21 cellular contexts compared by ENCODE assay signal in genomic region chr16:984106-984505, GRCh38. TPM values are rescaled to one million over a fixed set of nuclear protein-coding genes. Genes with fewer than 3 reads are reported as not detected.
DNase-seq lines count a peak whose midpoint lies in the region; ATAC-seq and TF ChIP-seq lines count a peak whose summit lies in the region.
"Had no signal": no experiment of that assay in that cellular context is flagged by ENCODE, and none has a peak within 500 bp of the region (broad histone marks: within the 10 kb centered on the region; RNA-seq: fewer than 3 reads in every experiment).

No MANE protein-coding gene starts in this region.

- H3K9me3 ChIP-seq in SK-N-SH: no peaks in the 10 kb centered on the region
- no peaks in the 10 kb centered on the region for H3K9me3 ChIP-seq in tibial nerve
- H3K9me3 ChIP-seq: BLaER1, Caco-2 had no signal

- H3K36me3 ChIP-seq in SK-N-SH (replicated peaks in 1 of 2; ENCODE audit: control insufficient read depth in 1 of 2, insufficient read depth in 2 of 2, low read length in 1 of 2) (no peaks in the 10 kb centered on the region), tibial nerve (peaks cover 0 to 8% (median 0%) of the 10 kb centered on the region in 3 donors)
- H3K36me3 ChIP-seq: BLaER1 had no signal

- H3K27ac ChIP-seq in SK-N-SH (ENCODE audit: low read depth in 2 of 2, low read length in 1 of 2): no peak overlapping the region
- peak overlapping the region; percentile 68 for H3K27ac ChIP-seq in layer of hippocampus (ENCODE audit: low read depth, low read length)
- H3K27ac ChIP-seq in tibial nerve: peak overlapping the region; percentile 57 to 88 (median 67)
- H3K27ac ChIP-seq: 22Rv1, BLaER1 had no signal

- H3K27me3 ChIP-seq in SK-N-SH (ENCODE audit: insufficient read depth) (peaks cover 90% of the 10 kb centered on the region), layer of hippocampus (ENCODE audit: control insufficient read depth, insufficient read depth, low read length) (peaks cover 3% of the 10 kb centered on the region), tibial nerve (peaks cover 0 to 38% of the 10 kb centered on the region in 2 donors)

- H4K20me1 ChIP-seq in SK-N-SH (ENCODE audit: insufficient read depth): peaks cover 19% of the 10 kb centered on the region; the same call in 1 of the 2 replicates

- CTCF ChIA-PET in SK-N-SH (lab: Yijun Ruan, JAX): no interaction called here

- no peak overlapping the region for H2AFZ ChIP-seq in SK-N-SH (ENCODE audit: low read depth)

- no peaks in the 10 kb centered on the region for H3K4me1 ChIP-seq in SK-N-SH (ENCODE audit: control insufficient read depth in 1 of 2, insufficient read depth in 2 of 2, low read depth in 1 of 2, low read length in 1 of 2)
- H3K4me1 ChIP-seq in tibial nerve: peaks cover 0 to 78% (median 32%) of the 10 kb centered on the region in 4 donors
- H3K4me1 ChIP-seq: Caco-2 had no signal

- no peak for TF ChIP-seq POLR2A in tibial nerve (IDR thresholded peaks at IDR 0.05)

- H3F3A ChIP-seq in SK-N-SH (replicated peaks; ENCODE audit: insufficient read depth): peaks cover 3% of the 10 kb centered on the region

- no peak overlapping the region for H3K9ac ChIP-seq in SK-N-SH
- H3K9ac ChIP-seq: BLaER1 had no signal

- TF ChIP-seq EP300 in SK-N-SH (IDR thresholded peaks at IDR 0.05; ENCODE audit: borderline replicate concordance in 1 of 2, low read depth in 1 of 2, low read length in 1 of 2): no peak
- no peak for TF ChIP-seq EP300 in tibial nerve (IDR thresholded peaks at IDR 0.05)

- no peaks in the 10 kb centered on the region for H3K9me2 ChIP-seq in SK-N-SH

- no peak overlapping the region for H3K4me3 ChIP-seq in SK-N-SH (ENCODE audit: low read depth in 2 of 2, low read length in 1 of 2)
- peak overlapping the region; percentile 58 for H3K4me3 ChIP-seq in retinal pigment epithelial cell (ENCODE audit: low read length)
- peak overlapping the region; percentile 52 to 76 (median 58) for H3K4me3 ChIP-seq in tibial nerve
- H3K4me3 ChIP-seq in foreskin fibroblast (ENCODE audit: low read depth in 1 of 2, low read length in 2 of 2): no peak overlapping the region
- H3K4me3 ChIP-seq: BLaER1 had no signal

- TF ChIP-seq RAD21 in SK-N-SH (IDR thresholded peaks at IDR 0.05; ENCODE audit: low read length): no peak

- no peak for TF ChIP-seq CTCF in SK-N-SH (IDR thresholded peaks at IDR 0.05)
- no peak for TF ChIP-seq CTCF in retinal pigment epithelial cell (conservative IDR thresholded peaks at IDR 0.05; ENCODE audit: low read depth, low read length)
- no peak for TF ChIP-seq CTCF in tibial nerve (IDR thresholded peaks at IDR 0.05)
- no peak for TF ChIP-seq CTCF in foreskin fibroblast (IDR thresholded peaks at IDR 0.05; ENCODE audit: low read depth, low read length)

- DNase-seq in SK-N-SH (peak; percentile 45), retinal pigment epithelial cell (ENCODE audit: low read depth) (no peak), tibial nerve (ENCODE audit: low spot score in 2 of 2) (no peak), GOT3 (lab: John Stamatoyannopoulos, UW) (no peak), SK-N-DZ (ENCODE audit: low spot score) (no peak), foreskin fibroblast (no peak)
- DNase-seq: ACHN; Caco-2; CD4-positive, alpha-beta T cell; DND-41; H9; NCI-H1105; NCI-H146; NCI-H2081; NCI-H446; NCI-H526; Right ventricle myocardium superior had no signal

- H3K79me2 ChIP-seq in SK-N-SH (ENCODE audit: insufficient read depth): no peaks in the 10 kb centered on the region

- no peak for ATAC-seq in SK-N-SH treated with all-trans-retinoic acid at 6 μM for 48 hours

- WGBS in SK-N-SH (ENCODE audit: low lambda C conversion rate): 64% methylated on average over 5 of the region's 15 CpGs
- WGBS in tibial nerve, 2 donors: 40 to 42% methylated on average over 2 to 13 of the region's 15 CpGs

- H3K4me2 ChIP-seq in SK-N-SH: no peak overlapping the region
- H3K4me2 ChIP-seq: BLaER1 had no signal

- POLR2A ChIA-PET in SK-N-SH (lab: Yijun Ruan, JAX): interaction anchor here (0.6 kb wide), 1 partner anchor 637 kb away, joined by 3 read pairs; no protein-coding TSS in a partner anchor

TF ChIP-seq in SK-N-SH, 30 proteins besides CTCF, POLR2A, EP300 and RAD21 (continues in another document):
- TF ChIP-seq TCF12 (IDR thresholded peaks at IDR 0.05) (no peak), RXRA (IDR thresholded peaks at IDR 0.05; ENCODE audit: borderline replicate concordance, low read depth) (no peak), REST (IDR thresholded peaks at IDR 0.05; ENCODE audit: low read depth, low read length) (no peak), FOXM1 (IDR thresholded peaks at IDR 0.05; ENCODE audit: low read depth) (no peak), SMC3 (IDR thresholded peaks at IDR 0.05; ENCODE audit: low read depth, low read length) (no peak), YY1 (IDR thresholded peaks at IDR 0.05; ENCODE audit: low read depth) (no peak)

TF ChIP-seq in SK-N-SH treated with all-trans-retinoic acid at 6 μM for 48 hours, 23 proteins besides CTCF, POLR2A, EP300 and RAD21 (continues in another document):
- TF ChIP-seq TCF4 (CRISPR knock-in tag; IDR thresholded peaks at IDR 0.05; ENCODE audit: borderline replicate concordance): no peak
- no peak for TF ChIP-seq ZNF8 (CRISPR knock-in tag; IDR thresholded peaks at IDR 0.05)
- TF ChIP-seq BACH2 (CRISPR knock-in tag; IDR thresholded peaks at IDR 0.05; ENCODE audit: borderline replicate concordance): no peak
- no peak for TF ChIP-seq CSDC2 (CRISPR knock-in tag; IDR thresholded peaks at IDR 0.05)
- no peak for TF ChIP-seq TOX (CRISPR knock-in tag; IDR thresholded peaks at IDR 0.05; ENCODE audit: borderline replicate concordance)
- TF ChIP-seq TSHZ2 (CRISPR knock-in tag; IDR thresholded peaks at IDR 0.05): no peak
- no peak for TF ChIP-seq ZFP30 (CRISPR knock-in tag; IDR thresholded peaks at IDR 0.05)
- no peak for TF ChIP-seq PPARA (CRISPR knock-in tag; IDR thresholded peaks at IDR 0.05; ENCODE audit: borderline replicate concordance)
- no peak for TF ChIP-seq CREB5 (CRISPR knock-in tag; IDR thresholded peaks at IDR 0.05; ENCODE audit: low read depth)
- no peak for TF ChIP-seq ZNF70 (CRISPR knock-in tag; IDR thresholded peaks at IDR 0.05)

RNA-seq across cellular contexts. Expression of gene SOX8, which starts 2.5 kb away (rescaled TPM):
- polyA plus RNA-seq in SK-N-SH (2012; rRNA removed): not detected in 2 replicates
- not detected in 2 replicates for polyA plus RNA-seq in SK-N-SH (2012; cell fraction: cytosol; rRNA removed)
- polyA plus RNA-seq in SK-N-SH (2012; cell fraction: nucleus; rRNA removed): not detected in 2 replicates
- 10 to 100 TPM; 51.3 to 74.5 (median 66.3) TPM for total RNA-seq in tibial nerve
- 0.09 TPM in 1 of 2 replicates, not detected in the other for polyA plus RNA-seq in SK-N-DZ (2014; cell fraction: cytosol; rRNA removed)
- 0.20 TPM in 1 of 2 replicates, not detected in the other for polyA plus RNA-seq in SK-N-DZ (2014; cell fraction: nucleus; rRNA removed)

RNA-seq across cellular contexts. Expression of gene LMF1, which starts 13.3 kb away (rescaled TPM):
- 5.7 and 8.2 TPM in 2 replicates for polyA plus RNA-seq in SK-N-SH (2012; rRNA removed)
- polyA plus RNA-seq in SK-N-SH (2012; cell fraction: cytosol; rRNA removed): 3.0 and 5.1 TPM in 2 replicates
- polyA plus RNA-seq in SK-N-SH (2012; cell fraction: nucleus; rRNA removed): 22.6 and 22.9 TPM in 2 replicates
- 10 to 100 TPM; 24.5 to 58.5 (median 31.8) TPM for total RNA-seq in tibial nerve
- polyA plus RNA-seq in SK-N-DZ (2014; cell fraction: cytosol; rRNA removed): 5.6 and 13.6 TPM in 2 replicates
- 5.3 and 12.5 TPM in 2 replicates for polyA plus RNA-seq in SK-N-DZ (2014; cell fraction: nucleus; rRNA removed)

Comparison
In these comparisons a context has a peak if more than half of its experiments do, and no peak if none do; other contexts are left out.
1. H3K27ac ChIP-seq: peak in layer of hippocampus (single experiment) and tibial nerve (4 of 4); none in SK-N-SH (0 of 2).
2. H3K4me3 ChIP-seq: peak in retinal pigment epithelial cell (single experiment) and tibial nerve (4 of 4); none in SK-N-SH (0 of 2) and foreskin fibroblast (0 of 2).